1 cellular context compared by ENCODE assay signal in genomic region chr2:187264612-187265011, GRCh38.
TF ChIP-seq lines count a peak whose summit lies in the region.

No MANE protein-coding gene starts in this region.

TF ChIP-seq in WTC11, 78 proteins besides CTCF, POLR2A, EP300 and RAD21 (continued from another document):
- TF ChIP-seq MLX (CRISPR knock-in tag; IDR thresholded peaks at IDR 0.05) (no peak), ZBTB21 (CRISPR knock-in tag; IDR thresholded peaks at IDR 0.05; ENCODE audit: borderline replicate concordance) (no peak), ZNF281 (CRISPR knock-in tag; IDR thresholded peaks at IDR 0.05) (no peak), AFF4 (CRISPR knock-in tag; IDR thresholded peaks at IDR 0.05; ENCODE audit: borderline replicate concordance) (no peak), PREB (CRISPR knock-in tag; IDR thresholded peaks at IDR 0.05; ENCODE audit: borderline replicate concordance) (no peak)
